In genomic region chr10:112769611-112770370, GRCh38 we compare ENCODE assay signal across 1 cellular context.
TF ChIP-seq lines count a peak whose summit lies in the region.

No MANE protein-coding gene starts in this region.

TF ChIP-seq in H1, 55 proteins besides CTCF, POLR2A, EP300 and RAD21:
- no peak for TF ChIP-seq HDAC6 (IDR thresholded peaks at IDR 0.05; ENCODE audit: low read depth, low read length)
- no peak for TF ChIP-seq NRF1 (IDR thresholded peaks at IDR 0.05; ENCODE audit: low read depth, low read length)
- no peak for TF ChIP-seq ASH2L (IDR thresholded peaks at IDR 0.05; ENCODE audit: low read length)
- TF ChIP-seq SIN3A (conservative IDR thresholded peaks at IDR 0.05 in 1 of 2, IDR thresholded peaks at IDR 0.05 in 1 of 2; ENCODE audit: low read depth in 1 of 2, low read length in 2 of 2): no peak
- no peak for TF ChIP-seq POLR2AphosphoS5 (IDR thresholded peaks at IDR 0.05; ENCODE audit: low read depth, low read length)
